Comparison of ENCODE assay signal across 13 cellular contexts in the genomic region with DNA sequence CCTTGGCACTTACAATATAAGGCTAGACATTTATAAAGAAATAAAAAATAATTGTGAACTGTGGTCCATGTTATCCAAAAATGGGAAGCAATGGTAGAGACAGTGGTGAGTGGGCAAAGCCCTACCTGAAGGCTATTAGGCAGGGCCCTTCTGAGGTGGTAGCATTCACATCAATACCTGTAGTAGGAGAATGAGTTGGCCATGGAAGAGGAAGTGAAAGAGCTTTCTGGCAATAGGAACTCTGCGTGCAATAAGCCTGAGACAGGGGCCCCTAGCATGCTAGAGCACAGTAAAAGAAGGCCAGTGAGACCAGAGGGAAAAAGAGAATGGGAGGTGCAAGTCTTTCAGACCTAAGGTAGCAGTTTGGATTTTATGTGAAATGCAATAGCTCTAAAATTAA.
A peak's percentile ranks its signal among the peaks of the same experiment; 100 is the strongest.
DNase-seq lines count a peak whose midpoint lies in the region; ATAC-seq lines count a peak whose summit lies in the region.
"Had no signal": no experiment of that assay in that cellular context is flagged by ENCODE, and none has a peak within 500 bp of the region (broad histone marks: within the 10 kb centered on the region; RNA-seq: fewer than 3 reads in every experiment).

No MANE protein-coding gene starts in this region.

- in situ Hi-C loops in G401 (cut with HindIII; ENCODE audit: low sequenced_read_pairs): no loop called here

- ATAC-seq in GM19351 (IDR thresholded peaks at IDR 0.05; ENCODE audit: unreplicated experiment) (peak; percentile 100), HG02678 (IDR thresholded peaks at IDR 0.05; ENCODE audit: unreplicated experiment) (peak; percentile 96), HG03457 (IDR thresholded peaks at IDR 0.05; ENCODE audit: unreplicated experiment) (peak; percentile 99)
- ATAC-seq: upper lobe of right lung had no signal

- DNase-seq in CD1c-positive myeloid dendritic cell (ENCODE audit: extremely low spot score) (peak; percentile 5), DMS114 treated with DMSO at 0.1 percent for 48 hours (lab: John Stamatoyannopoulos, UW; ENCODE audit: unreplicated experiment) (no peak), NCI-H748 treated with DMSO at 0.1 percent for 48 hours (lab: John Stamatoyannopoulos, UW) (no peak), middle frontal gyrus (ENCODE audit: extremely low spot score, low spot score) (no peak), G401 (ENCODE audit: low spot score) (no peak)
- DNase-seq: 8988T, activated T-cell treated with anti-CD3 and anti-CD28 coated beads for 4 hours, Caco-2, NCI-H2081, upper lobe of right lung had no signal
